Comparison of ENCODE assay signal across 8 cellular contexts in genomic region chr2:31233216-31233615, GRCh38. TPM values are rescaled to one million over a fixed set of nuclear protein-coding genes. Genes with fewer than 3 reads are reported as not detected.
DNase-seq lines count a peak whose midpoint lies in the region; ATAC-seq and TF ChIP-seq lines count a peak whose summit lies in the region.

No MANE protein-coding gene starts in this region.

- no peaks in the 10 kb centered on the region for H3K9me3 Mint-ChIP-seq in chondrocyte (ENCODE audit: low read depth)

- peaks cover 31% of the 10 kb centered on the region for H3K4me1 Mint-ChIP-seq in chondrocyte (ENCODE audit: low read depth)

- peaks cover 0 to 5% of the 10 kb centered on the region in 2 donors for H3K4me1 ChIP-seq in neuronal stem cell (ENCODE audit: control insufficient read depth in 2 of 2, insufficient read depth in 1 of 2, low read depth in 1 of 2, low read length in 2 of 2)

- no peak overlapping the region for H2AK5ac ChIP-seq in neuronal stem cell (ENCODE audit: low read depth, low read length)

- H3K14ac ChIP-seq in neuronal stem cell (ENCODE audit: low read length): no peak overlapping the region

- DNase-seq in NCI-H1417 (lab: John Stamatoyannopoulos, UW) (peak; percentile 26 to 82 (median 60)), NCI-H1417 treated with DMSO at 0.1 percent for 48 hours (lab: John Stamatoyannopoulos, UW) (no peak), NCI-H345 treated with DMSO at 0.1 percent for 48 hours (lab: John Stamatoyannopoulos, UW; ENCODE audit: unreplicated experiment) (peak; percentile 22), chondrocyte (ENCODE audit: low spot score) (no peak), neuronal stem cell (ENCODE audit: low spot score) (no peak)

- H2BK12ac ChIP-seq in neuronal stem cell (ENCODE audit: low read length): no peak overlapping the region

- no peak overlapping the region for H3K18ac ChIP-seq in neuronal stem cell (ENCODE audit: low read length)

- H3K9ac ChIP-seq in neuronal stem cell (ENCODE audit: low read depth, low read length, poor library complexity): no peak overlapping the region

- no peaks in the 10 kb centered on the region for H3K79me1 ChIP-seq in neuronal stem cell (ENCODE audit: low read depth, low read length)

- no peak overlapping the region for H3K23ac ChIP-seq in neuronal stem cell (ENCODE audit: low read depth, low read length, poor library complexity)

- WGBS in neuronal stem cell (ENCODE audit: extremely low coverage in 2 of 2, insufficient read length in 2 of 2, insufficient replicate concordance in 1 of 2), 2 donors: no CpG with 5 or more reads among the region's 1 CpG

- H3K36me3 Mint-ChIP-seq in chondrocyte (ENCODE audit: low read depth): no peaks in the 10 kb centered on the region

- no peak overlapping the region for H2BK15ac ChIP-seq in neuronal stem cell (ENCODE audit: low read length)

- H2AFZ ChIP-seq in neuronal stem cell (ENCODE audit: low read length): peak overlapping the region; percentile 97

- no peak overlapping the region for H3K27ac ChIP-seq in neuronal stem cell (replicated peaks; ENCODE audit: low read length)

- no peak for ATAC-seq in GM18498 (IDR thresholded peaks at IDR 0.05; ENCODE audit: unreplicated experiment)
- no peak for ATAC-seq in GM21786 (IDR thresholded peaks at IDR 0.05; ENCODE audit: unreplicated experiment)
- no peak for ATAC-seq in HG02973 (IDR thresholded peaks at IDR 0.05; ENCODE audit: unreplicated experiment)

- no peak overlapping the region for H3K27ac Mint-ChIP-seq in chondrocyte (ENCODE audit: unreplicated experiment)

- peaks cover 21% of the 10 kb centered on the region for H3K27me3 Mint-ChIP-seq in chondrocyte (ENCODE audit: low read depth)

- H2BK5ac ChIP-seq in neuronal stem cell (ENCODE audit: low read length): no peak overlapping the region

- H3K4me3 ChIP-seq in neuronal stem cell (ENCODE audit: low read length in 2 of 2): no peak overlapping the region

- peak overlapping the region; percentile 78 for H3K4me3 Mint-ChIP-seq in chondrocyte (ENCODE audit: unreplicated experiment)

- no peak overlapping the region for H3K4ac ChIP-seq in neuronal stem cell (ENCODE audit: low read length)

- no peak for TF ChIP-seq CTCF in chondrocyte (IDR thresholded peaks at IDR 0.05)

- no peak overlapping the region for H2BK120ac ChIP-seq in neuronal stem cell (ENCODE audit: low read depth, low read length)

- no peaks in the 10 kb centered on the region for H3K9me3 ChIP-seq in neuronal stem cell (replicated peaks in 1 of 2; ENCODE audit: control insufficient read depth in 2 of 2, insufficient read depth in 1 of 2, low read depth in 1 of 2, low read length in 2 of 2)

- no peaks in the 10 kb centered on the region for H3K36me3 ChIP-seq in neuronal stem cell (replicated peaks in 1 of 2; ENCODE audit: control insufficient read depth in 2 of 2, insufficient read depth in 2 of 2, low read length in 2 of 2)

- H4K8ac ChIP-seq in neuronal stem cell (ENCODE audit: low read depth, low read length): no peak overlapping the region

- peaks cover 0 to 13% (median 2%) of the 10 kb centered on the region in 3 experiments for H3K27me3 ChIP-seq in neuronal stem cell (ENCODE audit: control insufficient read depth in 3 of 3, insufficient read depth in 3 of 3, low read depth in 1 of 3, low read length in 3 of 3)

- no peak overlapping the region for H3K4me2 ChIP-seq in neuronal stem cell (ENCODE audit: insufficient read depth, low read length, poor library complexity, severe bottlenecking)

- H4K91ac ChIP-seq in neuronal stem cell (ENCODE audit: low read depth, low read length, poor library complexity): no peak overlapping the region

RNA-seq across cellular contexts. Expression of gene EHD3, which starts 0.7 kb away (rescaled TPM):
- 22.3 to 29.9 TPM (median 24.0 TPM) in 3 replicates for total RNA-seq in chondrocyte
- 5.0 TPM for polyA plus RNA-seq in neuronal stem cell (2013, experiment 1 of 2)
- 4.7 TPM for polyA plus RNA-seq in neuronal stem cell (2013, experiment 2 of 2)

RNA-seq across cellular contexts. Expression of gene CAPN14, which starts 15.9 kb away (rescaled TPM):
- total RNA-seq in chondrocyte: 0.10 to 0.39 TPM (median 0.15 TPM) in 3 replicates
- polyA plus RNA-seq in neuronal stem cell (2013, experiment 1 of 2): 0.06 TPM
- polyA plus RNA-seq in neuronal stem cell (2013, experiment 2 of 2): 0.06 TPM

Comparison
In these comparisons a context has a peak if more than half of its experiments do, and no peak if none do; other contexts are left out.
1. DNase-seq: peak in NCI-H1417 (3 of 3) and NCI-H345 treated with DMSO at 0.1 percent for 48 hours (single experiment); none in NCI-H1417 treated with DMSO at 0.1 percent for 48 hours (single experiment), chondrocyte (single experiment) and neuronal stem cell (single experiment).